Comparison of ENCODE assay signal across 8 cellular contexts in genomic region chr10:101050206-101051069, GRCh38. TPM values are rescaled to one million over a fixed set of nuclear protein-coding genes. Genes with fewer than 3 reads are reported as not detected.
DNase-seq lines count a peak whose midpoint lies in the region; ATAC-seq and TF ChIP-seq lines count a peak whose summit lies in the region.

No MANE protein-coding gene starts in this region.

- H3K4me1 Mint-ChIP-seq in nephron (peaks cover 28% of the 10 kb centered on the region), type B pancreatic cell (ENCODE audit: unreplicated experiment) (peaks cover 26% of the 10 kb centered on the region)

- no peak overlapping the region for H3K27ac Mint-ChIP-seq in nephron
- no peak overlapping the region for H3K27ac Mint-ChIP-seq in type B pancreatic cell

- peaks cover 75% of the 10 kb centered on the region for H3K27me3 Mint-ChIP-seq in nephron (ENCODE audit: low read depth)
- H3K27me3 Mint-ChIP-seq in type B pancreatic cell, result peaks cover 69% of the 10 kb centered on the region

- TF ChIP-seq CTCF in nephron (IDR thresholded peaks at IDR 0.05; ENCODE audit: unreplicated experiment in 3 of 3) (peak; percentile 77 to 80 (median 78)), type B pancreatic cell (conservative IDR thresholded peaks at IDR 0.05) (peak; percentile 86)

- H3K36me3 Mint-ChIP-seq in nephron (ENCODE audit: low read depth) (no peaks in the 10 kb centered on the region), type B pancreatic cell (peaks cover 4% of the 10 kb centered on the region)

- ATAC-seq in HG02885 (IDR thresholded peaks at IDR 0.05; ENCODE audit: poor library complexity, unreplicated experiment) (peak; percentile 71), esophagus mucosa (peak; percentile 60), HG02852 (IDR thresholded peaks at IDR 0.05; ENCODE audit: unreplicated experiment) (no peak)

- H3K9me3 Mint-ChIP-seq in nephron (no peaks in the 10 kb centered on the region), type B pancreatic cell (no peaks in the 10 kb centered on the region)

- DNase-seq in Daoy (ENCODE audit: low read depth) (peak; percentile 56), NCI-H82 treated with DMSO at 0.1 percent for 48 hours (lab: John Stamatoyannopoulos, UW; ENCODE audit: unreplicated experiment) (peak; percentile 42), activated T-cell treated with anti-CD3 and anti-CD28 coated beads for 24 hours (ENCODE audit: low read depth) (peak; percentile 69), type B pancreatic cell (ENCODE audit: extremely low spot score, unreplicated experiment) (peak; percentile 87)

- H3K4me3 Mint-ChIP-seq in nephron (peak overlapping the region in 2 of 3 experiments; percentile 37 to 47), type B pancreatic cell (peak overlapping the region; percentile 54)

RNA-seq across cellular contexts. Expression of gene KAZALD1, which starts 11.4 kb away (rescaled TPM):
- total RNA-seq in Daoy (2014; rRNA removed; shearing (Covaris generic)), result 3.0 and 12.2 TPM in 2 replicates
- total RNA-seq in esophagus mucosa (4.1 TPM), type B pancreatic cell (ENCODE audit: low replicate concordance) (6.9 and 17.1 TPM in 2 replicates)

RNA-seq across cellular contexts. Expression of gene SFXN3, which starts 19.4 kb away (rescaled TPM):
- 14.7 and 32.1 TPM in 2 replicates for total RNA-seq in Daoy (2014; rRNA removed; shearing (Covaris generic))
- total RNA-seq in esophagus mucosa (4.9 TPM), type B pancreatic cell (ENCODE audit: low replicate concordance) (15.3 and 25.7 TPM in 2 replicates)

RNA-seq across cellular contexts. Expression of gene PDZD7, which starts 19.5 kb away (rescaled TPM):
- 0.42 and 0.51 TPM in 2 replicates for total RNA-seq in Daoy (2014; rRNA removed; shearing (Covaris generic))
- 0.04 TPM for total RNA-seq in esophagus mucosa
- 1.4 and 2.0 TPM in 2 replicates for total RNA-seq in type B pancreatic cell (ENCODE audit: low replicate concordance)

RNA-seq across cellular contexts. Expression of gene LZTS2, which starts 50.8 kb away (rescaled TPM):
- total RNA-seq in Daoy (2014; rRNA removed; shearing (Covaris generic)), result 21.9 and 25.3 TPM in 2 replicates
- total RNA-seq in esophagus mucosa (23.0 TPM), type B pancreatic cell (ENCODE audit: low replicate concordance) (50.2 and 86.6 TPM in 2 replicates)
